24 cellular contexts compared by ENCODE assay signal in the genomic region with DNA sequence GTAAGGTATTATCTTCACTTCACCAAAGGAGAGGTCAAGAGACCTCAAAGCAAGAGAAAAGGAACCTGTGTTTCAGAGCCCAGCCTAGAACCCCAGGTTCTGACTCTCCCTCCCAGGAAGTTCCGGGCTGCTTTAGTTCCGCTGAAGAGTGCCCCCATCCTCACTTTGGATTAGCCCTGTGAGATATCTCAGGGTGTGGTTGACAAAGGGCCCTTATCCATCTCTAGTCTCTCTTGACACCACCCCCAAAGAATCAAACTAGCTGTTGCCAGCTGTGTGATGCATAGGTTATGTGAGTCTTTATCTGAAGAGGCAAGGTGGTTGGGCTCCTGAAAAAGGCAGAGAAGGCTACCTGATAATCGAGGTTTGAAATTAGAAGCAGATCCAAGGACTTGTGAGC. TPM values are rescaled to one million over a fixed set of nuclear protein-coding genes. Genes with fewer than 3 reads are reported as not detected.
"Had no signal": no experiment of that assay in that cellular context is flagged by ENCODE, and none has a peak within 500 bp of the region (broad histone marks: within the 10 kb centered on the region; RNA-seq: fewer than 3 reads in every experiment).

No MANE protein-coding gene starts in this region.

- H3K27ac ChIP-seq: coronary artery, epithelial cell of prostate, esophagus squamous epithelium, gastroesophageal sphincter, right atrium auricular region, sigmoid colon, skin epidermis, tibial artery, upper lobe of left lung, uterus had no signal

- H3K4me3 ChIP-seq: coronary artery, esophagus squamous epithelium, gastroesophageal sphincter, lung, right atrium auricular region, sigmoid colon, skin epidermis, tibial artery, upper lobe of left lung, uterus had no signal

- H3K4me3 Mint-ChIP-seq: naive B cell; stimulated activated naive CD8-positive, alpha-beta T cell treated with anti-CD3 and anti-CD28 coated beads, Interleukin-15, Interleukin-2, amounts not matched to agents 100 ng/mL and 50 ng/mL, for 24 hours had no signal

- H3K27me3 ChIP-seq: esophagus squamous epithelium, gastroesophageal sphincter, right atrium auricular region, sigmoid colon, tibial artery, upper lobe of left lung, uterus had no signal

- H3K27me3 Mint-ChIP-seq: naive B cell; stimulated activated naive CD8-positive, alpha-beta T cell treated with anti-CD3 and anti-CD28 coated beads, Interleukin-15, Interleukin-2, amounts not matched to agents 100 ng/mL and 50 ng/mL, for 24 hours had no signal

- H3K27ac Mint-ChIP-seq: stimulated activated naive CD8-positive, alpha-beta T cell treated with anti-CD3 and anti-CD28 coated beads, Interleukin-15, Interleukin-2, amounts not matched to agents 100 ng/mL and 50 ng/mL, for 24 hours had no signal

- ATAC-seq: gastroesophageal sphincter, left ventricle myocardium superior had no signal

- H3K4me1 ChIP-seq: gastroesophageal sphincter, right atrium auricular region, tibial artery, upper lobe of left lung, uterus had no signal

- DNase-seq: effector CD4-positive, alpha-beta T cell; esophagus squamous epithelium; left colon; left ventricle myocardium superior; mesendoderm; naive B cell; posterior cingulate gyrus; sigmoid colon; stimulated activated CD4-positive, alpha-beta T cell treated with anti-CD3 and anti-CD28 coated beads, Interleukin-12 subunit alpha, Interleukin-12 subunit beta, amount 100 ng/mL, for 4 hours; tibial artery; upper lobe of left lung; uterus had no signal

- H3K9me3 ChIP-seq: esophagus squamous epithelium, gastroesophageal sphincter, right atrium auricular region, sigmoid colon, tibial artery, upper lobe of left lung, uterus had no signal

- H3K36me3 ChIP-seq: uterus had no signal

- H3K9me3 Mint-ChIP-seq: naive B cell; stimulated activated naive CD8-positive, alpha-beta T cell treated with anti-CD3 and anti-CD28 coated beads, Interleukin-15, Interleukin-2, amounts not matched to agents 100 ng/mL and 50 ng/mL, for 24 hours had no signal

RNA-seq across cellular contexts. Expression of a gene that starts 52.7 kb away (rescaled TPM):
- total RNA-seq: chondrocyte, dermis microvascular lymphatic vessel endothelial cell, gastroesophageal sphincter, kidney epithelial cell, left ventricle myocardium superior, osteocyte, sigmoid colon, uterus had no signal
- polyA plus RNA-seq: neural cell had no signal
